21 cellular contexts compared by ENCODE assay signal in genomic region chr11:70352601-70353000, GRCh38. TPM values are rescaled to one million over a fixed set of nuclear protein-coding genes. Genes with fewer than 3 reads are reported as not detected.
DNase-seq lines count a peak whose midpoint lies in the region; ATAC-seq, FAIRE-seq and TF ChIP-seq lines count a peak whose summit lies in the region.
"Had no signal": no experiment of that assay in that cellular context is flagged by ENCODE, and none has a peak within 500 bp of the region (broad histone marks: within the 10 kb centered on the region; RNA-seq: fewer than 3 reads in every experiment).

No MANE protein-coding gene starts in this region.

- H3K27me3 Mint-ChIP-seq in central memory CD8-positive, alpha-beta T cell, result no peaks in the 10 kb centered on the region
- H3K27me3 Mint-ChIP-seq in natural killer cell (ENCODE audit: low read depth in 2 of 2), result no peaks in the 10 kb centered on the region

- intact Hi-C loops in natural killer cell (cut with micrococcal nuclease) (loop anchor here (2.0 kb wide), 1 partner anchor 14 kb away; no protein-coding TSS in a partner anchor), sciatic nerve (cut with DNase I) (no loop called here)

- H3K4me3 ChIP-seq in MG63, result no peak overlapping the region
- H3K4me3 ChIP-seq: A549, HAP-1 had no signal

- peak; percentile 47 for ATAC-seq in central memory CD8-positive, alpha-beta T cell (replicated peaks; ENCODE audit: extremely low read depth, poor library complexity, severe bottlenecking)
- ATAC-seq in natural killer cell, result peak; percentile 71 to 80 (median 77)
- ATAC-seq in sciatic nerve, result peak; percentile 10
- ATAC-seq: A549; CD8-positive, alpha-beta T cell had no signal

- H3K36me3 Mint-ChIP-seq in central memory CD8-positive, alpha-beta T cell (ENCODE audit: insufficient read depth), result peaks cover 42% of the 10 kb centered on the region
- peaks cover 19% of the 10 kb centered on the region for H3K36me3 Mint-ChIP-seq in natural killer cell

- H3K27me3 ChIP-seq in MG63, result no peaks in the 10 kb centered on the region

- TF ChIP-seq CTCF in natural killer cell (IDR thresholded peaks at IDR 0.05), result no peak

- peak; percentile 26 for FAIRE-seq in HTR-8/SVneo (lab: Jason Lieb, UNC)
- FAIRE-seq: A549, D721Med, GM19239, H1 had no signal

- H3K9me3 Mint-ChIP-seq in central memory CD8-positive, alpha-beta T cell, result no peaks in the 10 kb centered on the region
- H3K9me3 Mint-ChIP-seq in natural killer cell, result no peaks in the 10 kb centered on the region
- H3K9me3 Mint-ChIP-seq: CD14-positive monocyte; CD8-positive, alpha-beta T cell; HFFc6 had no signal

- H3K4me1 Mint-ChIP-seq in central memory CD8-positive, alpha-beta T cell, result peaks cover 27% of the 10 kb centered on the region
- peaks cover 33 to 41% of the 10 kb centered on the region in 2 donors for H3K4me1 Mint-ChIP-seq in natural killer cell
- H3K4me1 Mint-ChIP-seq: CD14-positive monocyte had no signal

- no peak overlapping the region for H3K27ac Mint-ChIP-seq in central memory CD8-positive, alpha-beta T cell (ENCODE audit: low read depth)
- peak overlapping the region; percentile 59 to 90 for H3K27ac Mint-ChIP-seq in natural killer cell
- H3K27ac Mint-ChIP-seq: HFFc6 had no signal

- DNase-seq in HTR-8/SVneo (ENCODE audit: insufficient read length, low spot score), result no peak
- no peak for DNase-seq in central memory CD8-positive, alpha-beta T cell (ENCODE audit: low spot score in 2 of 2)
- DNase-seq in natural killer cell, result no peak
- DNase-seq in sciatic nerve (ENCODE audit: low spot score), result no peak
- DNase-seq in activated CD8-positive, alpha-beta memory T cell treated with anti-CD3 and anti-CD28 coated beads for 24 hours, result no peak
- DNase-seq in cerebellum (ENCODE audit: low spot score), result no peak
- DNase-seq in NCI-H748 (lab: John Stamatoyannopoulos, UW; ENCODE audit: unreplicated experiment), result no peak
- DNase-seq in MG63, result no peak
- DNase-seq: CD8-positive, alpha-beta T cell; COR-L47; DMS153; DMS79 treated with DMSO at 0.1 percent for 48 hours; GDM1; HFFc6; IMR-90 had no signal

- no peaks in the 10 kb centered on the region for H3K9me3 ChIP-seq in MG63
- H3K9me3 ChIP-seq: A549, HAP-1 had no signal

- peak overlapping the region; percentile 61 for H3K4me3 Mint-ChIP-seq in central memory CD8-positive, alpha-beta T cell
- H3K4me3 Mint-ChIP-seq in natural killer cell, result peak overlapping the region; percentile 71
- H3K4me3 Mint-ChIP-seq: CD14-positive monocyte; CD8-positive, alpha-beta T cell; HFFc6 had no signal

- peaks cover 53% of the 10 kb centered on the region for H3K36me3 ChIP-seq in MG63

RNA-seq across cellular contexts. Expression of gene CTTN, which starts 45.7 kb away (rescaled TPM):
- total RNA-seq in natural killer cell, result 1 to 10 TPM in 2 of 3 donors, under 1 TPM in 1; 0.59 to 5.8 (median 1.8) TPM
- 264 TPM for total RNA-seq in sciatic nerve
- 119 TPM for total RNA-seq in cerebellum
- 153 and 159 TPM in 2 replicates for total RNA-seq in MG63 (2014; rRNA removed; shearing (Covaris generic); ENCODE audit: low replicate concordance)

Comparison
In these comparisons a context has a peak if more than half of its experiments do, and no peak if none do; other contexts are left out.
1. ATAC-seq: peak in every context shown above with its lines; median percentile 77 in natural killer cell; 47 in central memory CD8-positive, alpha-beta T cell; 10 in sciatic nerve.
2. RNA of gene CTTN, which starts 45.7 kb away (total RNA-seq): 264 TPM in sciatic nerve (single experiment), 153 to 159 TPM in MG63 and 119 TPM in cerebellum (single experiment); 0.59 to 5.8 TPM in natural killer cell; every median in the first group is over 10 times any median in the second.